19 cellular contexts compared by ENCODE assay signal in the genomic region with DNA sequence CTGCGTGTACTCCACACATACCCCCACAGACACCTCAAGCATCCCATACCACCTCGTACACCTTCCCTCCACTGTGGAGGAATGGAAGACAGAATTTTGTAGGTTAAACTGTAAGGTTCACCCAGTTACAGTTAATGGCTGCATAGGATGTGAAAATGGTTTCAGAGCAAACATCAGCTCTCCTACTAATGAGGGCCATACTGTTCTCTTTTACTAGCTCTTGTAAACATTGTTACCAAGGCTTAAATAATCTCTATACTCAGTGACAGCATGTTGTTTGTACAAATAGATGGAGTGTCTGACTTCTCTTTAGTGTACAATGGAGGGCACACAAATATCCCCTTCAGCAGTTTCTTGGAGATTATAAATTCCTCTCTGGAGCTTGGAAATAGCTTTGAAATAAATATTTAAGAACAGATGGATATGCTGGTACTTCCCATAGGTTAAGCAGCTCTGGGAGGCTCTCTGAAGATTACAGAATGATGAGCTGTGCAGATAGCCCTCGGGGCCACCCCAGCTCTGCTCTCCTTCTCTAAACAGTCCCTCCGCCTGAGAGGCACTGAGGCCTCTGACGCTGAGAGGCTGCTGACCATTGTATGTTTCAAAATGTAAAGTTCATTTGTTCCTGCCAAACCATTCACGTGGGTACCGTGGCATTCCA. TPM values are rescaled to one million over a fixed set of nuclear protein-coding genes. Genes with fewer than 3 reads are reported as not detected.
A peak's percentile ranks its signal among the peaks of the same experiment; 100 is the strongest.
DNase-seq lines count a peak whose midpoint lies in the region; ATAC-seq, FAIRE-seq and TF ChIP-seq lines count a peak whose summit lies in the region.
"Had no signal": no experiment of that assay in that cellular context is flagged by ENCODE, and none has a peak within 500 bp of the region (broad histone marks: within the 10 kb centered on the region; RNA-seq: fewer than 3 reads in every experiment).

No MANE protein-coding gene starts in this region.

- TF ChIP-seq POLR2A in esophagus muscularis mucosa (IDR thresholded peaks at IDR 0.05; ENCODE audit: low read depth) = no peak

- intact Hi-C loops in esophagus muscularis mucosa (cut with DNase I) = no loop called here

- peaks cover 0 to 3% (median 0%) of the 10 kb centered on the region in 4 donors for H3K9me3 ChIP-seq in esophagus muscularis mucosa

- no peak for TF ChIP-seq CTCF in C4-2B (conservative IDR thresholded peaks at IDR 0.05)
- no peak for TF ChIP-seq CTCF in D721Med (IDR thresholded peaks at IDR 0.05; ENCODE audit: insufficient read depth, missing control alignments)
- TF ChIP-seq CTCF in esophagus muscularis mucosa (IDR thresholded peaks at IDR 0.05) = no peak

- no peak for TF ChIP-seq EP300 in esophagus muscularis mucosa (IDR thresholded peaks at IDR 0.05)

- no peak for DNase-seq in D721Med (ENCODE audit: insufficient read length, low spot score)
- DNase-seq in NCI-H345 (lab: John Stamatoyannopoulos, UW) = peak; percentile 33
- DNase-seq in esophagus muscularis mucosa (ENCODE audit: extremely low spot score) = peak; percentile 21
- no peak for DNase-seq in activated CD4-positive, alpha-beta T cell treated with anti-CD3 and anti-CD28 coated beads, Interleukin-2, amount 50 U/mL, for 48 hours
- DNase-seq: Calu3; CD4-positive, alpha-beta T cell; DMS79 treated with DMSO at 0.1 percent for 48 hours; H9; Kasumi-1; NCI-H1436; NCI-H2171; T-cell; T-helper 9 cell had no signal

- WGBS in esophagus muscularis mucosa = 80% methylated on average over 7 of the region's 7 CpGs

- FAIRE-seq in D721Med (lab: Jason Lieb, UNC) = peak; percentile 51

- H3K4me1 ChIP-seq in esophagus muscularis mucosa = no peaks in the 10 kb centered on the region

- H3K27ac ChIP-seq in C4-2B (peak overlapping the region; percentile 5; the same call in 1 of the 2 replicates), esophagus muscularis mucosa (replicated peaks in 1 of 4) (no peak overlapping the region)
- H3K27ac ChIP-seq: SK-N-MC had no signal

- no peak overlapping the region for H3K4me3 ChIP-seq in esophagus muscularis mucosa
- H3K4me3 ChIP-seq: SK-N-MC had no signal

- peaks cover 36 to 96% (median 71%) of the 10 kb centered on the region in 4 donors for H3K36me3 ChIP-seq in esophagus muscularis mucosa

- ATAC-seq in HG03378 (IDR thresholded peaks at IDR 0.05; ENCODE audit: unreplicated experiment) (no peak), HG02588 (IDR thresholded peaks at IDR 0.05; ENCODE audit: unreplicated experiment) (no peak)
- ATAC-seq: T-cell had no signal

- H3K27me3 ChIP-seq in esophagus muscularis mucosa = no peaks in the 10 kb centered on the region

RNA-seq across cellular contexts. Expression of a gene that starts 25.7 kb away (rescaled TPM):
- total RNA-seq in esophagus muscularis mucosa = 10 to 100 TPM; 10.4 to 16.2 (median 13.3) TPM

RNA-seq across cellular contexts. Expression of a gene that starts 47.5 kb away (rescaled TPM):
- total RNA-seq in esophagus muscularis mucosa = under 1 TPM in 3 of 4 donors, not detected in 1; 0.17 to 0.83 (median 0.29) TPM
- total RNA-seq: G401, HT1080 had no signal

Comparison
In these comparisons a context has a peak if more than half of its experiments do, and no peak if none do; other contexts are left out.
1. DNase-seq: peak in NCI-H345 (single experiment) and esophagus muscularis mucosa (single experiment); none in D721Med (single experiment) and activated CD4-positive, alpha-beta T cell treated with anti-CD3 and anti-CD28 coated beads, Interleukin-2, amount 50 U/mL, for 48 hours (0 of 2).